In the genomic region with DNA sequence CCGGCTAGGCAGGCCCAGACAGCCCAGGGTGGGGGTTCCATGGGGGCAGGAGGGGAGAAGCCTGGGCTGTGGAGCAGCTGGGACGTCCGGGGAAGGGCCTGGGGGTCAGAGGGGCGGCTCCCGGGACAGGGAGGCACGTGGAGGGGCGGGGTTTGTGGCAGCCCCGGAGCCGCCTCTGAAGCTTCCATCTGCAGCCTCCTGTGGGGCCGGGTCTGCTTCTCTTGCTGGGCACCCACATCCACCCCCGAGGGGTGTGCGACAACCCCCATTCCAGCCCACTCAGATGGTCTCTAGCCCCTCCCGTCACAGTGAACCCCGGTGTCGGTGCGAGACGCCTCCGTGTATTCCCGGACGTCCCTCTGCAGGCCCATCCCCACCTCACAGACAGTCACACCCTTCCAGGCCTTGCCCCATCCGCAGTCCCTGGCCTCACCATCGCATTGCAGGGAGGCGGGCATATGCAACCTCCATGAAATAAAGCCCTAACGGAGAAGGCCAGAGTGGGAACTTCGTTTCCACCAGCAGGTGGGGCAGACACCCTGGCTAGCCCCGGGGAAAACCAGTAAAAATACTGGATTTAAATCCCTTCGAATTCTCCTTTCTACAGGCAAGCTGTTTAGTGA, we compare ENCODE assay signal across 8 cellular contexts. TPM values are rescaled to one million over a fixed set of nuclear protein-coding genes. Genes with fewer than 3 reads are reported as not detected.
A peak's percentile ranks its signal among the peaks of the same experiment; 100 is the strongest.
DNase-seq lines count a peak whose midpoint lies in the region; ATAC-seq, FAIRE-seq and TF ChIP-seq lines count a peak whose summit lies in the region.
"Not testable (repeated sequence)": the region's sequence is repeated elsewhere in the genome, so short reads cannot be mapped to it uniquely, and the experiment has no call there.

No MANE protein-coding gene starts in this region.

- H3K36me3 Mint-ChIP-seq in stimulated activated naive B cell treated with anti-CD40 and anti-IgM and Interleukin-4, amounts not matched to agents 10 μg/mL and 1 μg/mL and 100 μg/mL, for 72 hours: peaks cover 13 to 18% of the 10 kb centered on the region in 2 donors

- not testable (repeated sequence) for H3K27ac ChIP-seq in WERI-Rb-1, heart right ventricle

- DNase-seq in WERI-Rb-1: peak; percentile 41
- DNase-seq in heart right ventricle: not testable (repeated sequence)
- peak; percentile 71 for DNase-seq in stimulated activated naive B cell treated with anti-CD40 and anti-IgM and Interleukin-4, amounts not matched to agents 10 μg/mL and 1 μg/mL and 100 μg/mL, for 72 hours

- H3K27me3 ChIP-seq in WERI-Rb-1 (ENCODE audit: insufficient read depth, low read depth, severe bottlenecking); heart right ventricle: not testable (repeated sequence)

- not testable (repeated sequence) for H3K4me1 ChIP-seq in heart right ventricle

- not testable (repeated sequence) for H3K27me3 Mint-ChIP-seq in stimulated activated naive B cell treated with anti-CD40 and anti-IgM and Interleukin-4, amounts not matched to agents 10 μg/mL and 1 μg/mL and 100 μg/mL, for 72 hours

- peaks cover 11 to 16% of the 10 kb centered on the region in 2 donors for H3K9me3 Mint-ChIP-seq in stimulated activated naive B cell treated with anti-CD40 and anti-IgM and Interleukin-4, amounts not matched to agents 10 μg/mL and 1 μg/mL and 100 μg/mL, for 72 hours

- peaks cover 22 to 25% of the 10 kb centered on the region in 2 donors for H3K4me1 Mint-ChIP-seq in stimulated activated naive B cell treated with anti-CD40 and anti-IgM and Interleukin-4, amounts not matched to agents 10 μg/mL and 1 μg/mL and 100 μg/mL, for 72 hours

- H3K4me3 ChIP-seq in WERI-Rb-1 (ENCODE audit: low read depth, low read length); heart right ventricle: not testable (repeated sequence)

- H3K27ac Mint-ChIP-seq in stimulated activated naive B cell treated with anti-CD40 and anti-IgM and Interleukin-4, amounts not matched to agents 10 μg/mL and 1 μg/mL and 100 μg/mL, for 72 hours: peak overlapping the region; percentile 62

- H3K36me3 ChIP-seq in WERI-Rb-1, heart right ventricle: not testable (repeated sequence)

- ATAC-seq in GM19324 (IDR thresholded peaks at IDR 0.05; ENCODE audit: low FRiP score, unreplicated experiment) (peak; percentile 67), GM21619 (IDR thresholded peaks at IDR 0.05; ENCODE audit: unreplicated experiment) (peak; percentile 46), HG02970 (IDR thresholded peaks at IDR 0.05; ENCODE audit: low FRiP score, unreplicated experiment) (peak; percentile 59), HG03457 (IDR thresholded peaks at IDR 0.05; ENCODE audit: unreplicated experiment) (peak; percentile 52), heart right ventricle (peak in 7 of 8 donors; percentile 2 to 46 (median 14))
- peak; percentile 77 to 80 for ATAC-seq in stimulated activated naive B cell treated with anti-CD40 and anti-IgM and Interleukin-4, amounts not matched to agents 10 μg/mL and 1 μg/mL and 100 μg/mL, for 72 hours (replicated peaks)

- not testable (repeated sequence) for H3K9me3 ChIP-seq in WERI-Rb-1 (ENCODE audit: severe bottlenecking); heart right ventricle

- peak overlapping the region in 1 of 2 donors; percentile 70 for H3K4me3 Mint-ChIP-seq in stimulated activated naive B cell treated with anti-CD40 and anti-IgM and Interleukin-4, amounts not matched to agents 10 μg/mL and 1 μg/mL and 100 μg/mL, for 72 hours

- intact Hi-C loops in heart right ventricle (cut with DNase I): loop anchor here in 3 of 10 donors (5.0 to 10.0 kb wide), 2 partner anchors 122 to 125 kb away; no protein-coding TSS in a partner anchor

- FAIRE-seq in G401.6 (lab: Jason Lieb, UNC): peak; percentile 75

- 38 to 41% methylated on average over 3 to 6 of the region's 27 CpGs for WGBS in heart right ventricle, 2 donors

- TF ChIP-seq CTCF in WERI-Rb-1 (IDR thresholded peaks at IDR 0.05; ENCODE audit: low read depth, low read length); heart right ventricle (IDR thresholded peaks at IDR 0.05): not testable (repeated sequence)

RNA-seq across cellular contexts. Expression of a gene that starts 33.8 kb away (rescaled TPM):
- total RNA-seq in heart right ventricle: 1 to 10 TPM in 8 of 10 donors, under 1 TPM in 2; 0.93 to 2.3 (median 1.7) TPM
- 1 to 10 TPM; 1.3 to 2.6 TPM for polyA plus RNA-seq in heart right ventricle

Comparison
In these comparisons a context has a peak if more than half of its experiments do, and no peak if none do; other contexts are left out.
1. ATAC-seq: peak in every context shown above with its lines; median percentile 78 in stimulated activated naive B cell treated with anti-CD40 and anti-IgM and Interleukin-4, amounts not matched to agents 10 μg/mL and 1 μg/mL and 100 μg/mL, for 72 hours; 67 in GM19324; 59 in HG02970; 52 in HG03457; 46 in GM21619; 14 in heart right ventricle.